ENCODE assay signal across 13 cellular contexts in the genomic region with DNA sequence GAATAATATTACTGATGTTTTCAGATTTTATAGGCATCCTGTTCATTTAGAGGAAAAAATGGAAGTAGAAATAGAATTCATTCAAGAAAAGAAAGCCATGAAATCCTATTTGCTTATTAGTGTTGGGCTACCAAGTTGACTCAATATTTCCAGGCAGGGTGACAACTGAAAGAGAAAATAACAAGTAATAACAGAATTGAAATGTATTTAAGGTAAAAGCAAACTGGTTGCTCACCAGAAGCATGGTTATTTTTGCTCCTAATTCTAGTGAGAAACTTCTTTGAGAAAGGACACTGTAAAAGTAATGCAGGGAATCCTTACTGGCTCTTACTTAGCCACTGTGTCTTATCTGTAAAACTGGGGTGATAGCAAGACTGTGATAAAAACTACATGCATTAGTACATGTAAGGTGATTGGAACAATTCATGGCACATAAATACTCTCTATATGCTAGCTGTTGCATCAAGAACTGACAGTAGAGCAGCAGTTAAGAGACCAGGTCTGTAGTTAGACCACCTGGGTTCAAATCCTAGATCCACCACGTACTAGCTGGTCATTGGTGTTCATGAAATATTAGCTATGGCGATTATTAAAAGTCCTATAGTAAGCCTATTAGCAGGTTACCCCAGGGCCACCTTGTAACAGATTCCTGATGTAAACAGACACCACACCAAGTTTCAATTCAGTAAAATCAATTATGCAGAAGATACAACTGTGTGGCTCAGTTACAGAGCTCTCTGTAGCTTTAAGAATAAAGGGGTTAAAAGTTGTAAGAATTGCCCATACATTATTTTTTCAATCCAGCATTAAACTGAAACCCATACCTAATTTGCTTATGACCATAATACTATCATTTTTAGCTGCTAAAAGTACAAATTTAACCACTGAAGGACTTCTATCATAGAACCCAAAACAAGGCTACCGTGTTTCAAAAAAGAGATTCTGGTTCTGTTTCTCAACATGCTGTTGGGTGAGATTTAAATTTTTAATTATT.
DNase-seq lines count a peak whose midpoint lies in the region; ATAC-seq and TF ChIP-seq lines count a peak whose summit lies in the region.
"Had no signal": no experiment of that assay in that cellular context is flagged by ENCODE, and none has a peak within 500 bp of the region (broad histone marks: within the 10 kb centered on the region; RNA-seq: fewer than 3 reads in every experiment).

No MANE protein-coding gene starts in this region.

- in situ Hi-C loops in GM13976 (cut with MboI; ENCODE audit: low sequenced_read_pairs, unreplicated experiment): no loop called here

- peak; percentile 76 for ATAC-seq in GM19351 (IDR thresholded peaks at IDR 0.05; ENCODE audit: unreplicated experiment)
- peak; percentile 57 for ATAC-seq in HG02623 (IDR thresholded peaks at IDR 0.05; ENCODE audit: unreplicated experiment)
- ATAC-seq in HG03280 (IDR thresholded peaks at IDR 0.05; ENCODE audit: unreplicated experiment): peak; percentile 77
- ATAC-seq: activated CD8-positive, alpha-beta T cell treated with anti-CD3 and anti-CD28 coated beads for 36 hours had no signal

- no peak for TF ChIP-seq CTCF in GM13976 (IDR thresholded peaks at IDR 0.05; ENCODE audit: borderline replicate concordance, control extremely low read depth, extremely low read depth, insufficient read depth, missing control alignments)

- DNase-seq in GM13976 (ENCODE audit: low spot score) (peak; percentile 61), NCI-H345 (lab: John Stamatoyannopoulos, UW) (no peak), NCI-H1694 (lab: John Stamatoyannopoulos, UW) (no peak), NCI-H2171 treated with DMSO at 0.1 percent for 48 hours (lab: John Stamatoyannopoulos, UW) (no peak), iPS-NIHi11 (ENCODE audit: low spot score) (no peak)
- DNase-seq: activated CD8-positive, alpha-beta T cell treated with anti-CD3 and anti-CD28 coated beads for 36 hours; activated naive CD8-positive, alpha-beta T cell treated with anti-CD3 and anti-CD28 coated beads, Interleukin-2, amount 10 ng/mL, durations not matched to agents 7 days and 5 days; cortex of kidney; islet precursor cell; NCI-H187 had no signal
